ENCODE assay signal across 22 cellular contexts in genomic region chr6:110573537-110573936, GRCh38.
A peak's percentile ranks its signal among the peaks of the same experiment; 100 is the strongest.
DNase-seq lines count a peak whose midpoint lies in the region; ATAC-seq, FAIRE-seq and TF ChIP-seq lines count a peak whose summit lies in the region.
"Had no signal": no experiment of that assay in that cellular context is flagged by ENCODE, and none has a peak within 500 bp of the region (broad histone marks: within the 10 kb centered on the region; RNA-seq: fewer than 3 reads in every experiment).

No MANE protein-coding gene starts in this region.

- CTCF ChIA-PET in PC-3 (lab: Charles Lee), result no interaction called here
- CTCF ChIA-PET in Calu3 (lab: Charles Lee), result interaction anchor here (0.7 kb wide), 1 partner anchor 456 kb away, joined by 4 read pairs; no protein-coding TSS in a partner anchor

- intact Hi-C loops in PC-3 (cut with micrococcal nuclease), result no loop called here
- intact Hi-C loops in Calu3 (cut with micrococcal nuclease; ENCODE audit: unreplicated experiment), result no loop called here

- no peak overlapping the region for H4K91ac ChIP-seq in neuronal stem cell (ENCODE audit: low read depth, low read length, poor library complexity)

- no peak overlapping the region for H3K23ac ChIP-seq in neuronal stem cell (ENCODE audit: low read depth, low read length, poor library complexity)

- no peak overlapping the region for H3K4me2 ChIP-seq in Loucy (ENCODE audit: low read depth, low read length, poor library complexity, severe bottlenecking)
- no peak overlapping the region for H3K4me2 ChIP-seq in PC-3 (ENCODE audit: low read length)
- H3K4me2 ChIP-seq in neural progenitor cell, result no peak overlapping the region
- no peak overlapping the region for H3K4me2 ChIP-seq in neuronal stem cell (ENCODE audit: insufficient read depth, low read length, poor library complexity, severe bottlenecking)

- H4K20me1 ChIP-seq in Loucy (ENCODE audit: insufficient read depth, low read length, poor library complexity, severe bottlenecking), result no peaks in the 10 kb centered on the region
- H4K20me1 ChIP-seq in PC-3 (ENCODE audit: low read length), result no peaks in the 10 kb centered on the region
- no peaks in the 10 kb centered on the region for H4K20me1 ChIP-seq in neural progenitor cell (ENCODE audit: low read depth)

- H3K9ac ChIP-seq in Loucy (ENCODE audit: low read depth, low read length, poor library complexity, severe bottlenecking) (no peak overlapping the region), PC-3 (ENCODE audit: low read length) (no peak overlapping the region), neural progenitor cell (no peak overlapping the region), neuronal stem cell (ENCODE audit: low read depth, low read length, poor library complexity) (no peak overlapping the region)

- H2BK5ac ChIP-seq in neuronal stem cell (ENCODE audit: low read length), result no peak overlapping the region

- H3K79me1 ChIP-seq in neuronal stem cell (ENCODE audit: low read depth, low read length), result no peaks in the 10 kb centered on the region

- H2AFZ ChIP-seq in Loucy (ENCODE audit: low read length), result peak overlapping the region; percentile 62; the same call in 1 of the 2 replicates
- 0 out of 2 replicates have a peak overlapping the region, but pooled peaks have one; percentile 30 for H2AFZ ChIP-seq in PC-3 (ENCODE audit: low read length)
- peak overlapping the region; percentile 18 for H2AFZ ChIP-seq in neural progenitor cell (replicated peaks)
- no peak overlapping the region for H2AFZ ChIP-seq in neuronal stem cell (ENCODE audit: low read length)

- H3K9me3 Mint-ChIP-seq in endothelial cell (ENCODE audit: unreplicated experiment), result no peaks in the 10 kb centered on the region
- peaks cover 2% of the 10 kb centered on the region for H3K9me3 Mint-ChIP-seq in neural progenitor cell
- H3K9me3 Mint-ChIP-seq in Calu3 (ENCODE audit: low read depth, unreplicated experiment), result no peaks in the 10 kb centered on the region
- H3K9me3 Mint-ChIP-seq: CD4-positive, alpha-beta T cell; HFFc6 had no signal

- ATAC-seq in PC-3, result no peak
- no peak for ATAC-seq in GM21576 (IDR thresholded peaks at IDR 0.05; ENCODE audit: unreplicated experiment)
- ATAC-seq: HCT116 had no signal

- H2BK12ac ChIP-seq in neuronal stem cell (ENCODE audit: low read length), result no peak overlapping the region

- no peak overlapping the region for H2BK15ac ChIP-seq in neuronal stem cell (ENCODE audit: low read length)

- H3F3A ChIP-seq in Loucy (ENCODE audit: low read depth) (no peaks in the 10 kb centered on the region), PC-3 (ENCODE audit: low read length, unreplicated experiment) (no peaks in the 10 kb centered on the region), neural progenitor cell (ENCODE audit: low read depth) (no peaks in the 10 kb centered on the region)

- H3K4me3 ChIP-seq in Loucy (ENCODE audit: low read length, poor library complexity, severe bottlenecking), result no peak overlapping the region
- H3K4me3 ChIP-seq in PC-3 (ENCODE audit: low read length), result no peak overlapping the region
- no peak overlapping the region for H3K4me3 ChIP-seq in neural progenitor cell
- H3K4me3 ChIP-seq in neuronal stem cell (ENCODE audit: low read length in 2 of 2), result no peak overlapping the region

- H3K9me3 ChIP-seq in Loucy (ENCODE audit: insufficient read depth, low read depth, low read length) (no peaks in the 10 kb centered on the region), PC-3 (ENCODE audit: low read length) (no peaks in the 10 kb centered on the region), neural progenitor cell (ENCODE audit: low read depth) (no peaks in the 10 kb centered on the region), neuronal stem cell (replicated peaks in 1 of 2; ENCODE audit: control insufficient read depth in 2 of 2, insufficient read depth in 1 of 2, low read depth in 1 of 2, low read length in 2 of 2) (no peaks in the 10 kb centered on the region)
- H3K9me3 ChIP-seq: Caco-2 had no signal

- no peak overlapping the region for H2BK120ac ChIP-seq in neuronal stem cell (ENCODE audit: low read depth, low read length)

- H3K4ac ChIP-seq in neuronal stem cell (ENCODE audit: low read length), result no peak overlapping the region

- H3K4me1 Mint-ChIP-seq in endothelial cell (ENCODE audit: unreplicated experiment), result no peaks in the 10 kb centered on the region
- H3K4me1 Mint-ChIP-seq in neural progenitor cell, result peaks cover 2% of the 10 kb centered on the region
- H3K4me1 Mint-ChIP-seq in Calu3 (ENCODE audit: low read depth, unreplicated experiment), result no peaks in the 10 kb centered on the region

- FAIRE-seq in RCC 7860 (lab: Jason Lieb, UNC), result no peak
- FAIRE-seq: A204.1, GM12892, GM18507 had no signal

- H3K27ac Mint-ChIP-seq in endothelial cell (ENCODE audit: unreplicated experiment), result peak overlapping the region; percentile 53
- no peak overlapping the region for H3K27ac Mint-ChIP-seq in neural progenitor cell
- H3K27ac Mint-ChIP-seq in Calu3 (ENCODE audit: unreplicated experiment), result no peak overlapping the region
- H3K27ac Mint-ChIP-seq: CD4-positive, alpha-beta T cell; HFFc6 had no signal

- POLR2A ChIA-PET in PC-3 (lab: Charles Lee; ENCODE audit: unreplicated experiment), result no interaction called here

- H3K14ac ChIP-seq in neuronal stem cell (ENCODE audit: low read length), result no peak overlapping the region

- no peak overlapping the region for H4K8ac ChIP-seq in neuronal stem cell (ENCODE audit: low read depth, low read length)

- no peak overlapping the region for H2AK5ac ChIP-seq in neuronal stem cell (ENCODE audit: low read depth, low read length)

- DNase-seq in PC-3, result no peak
- no peak for DNase-seq in endothelial cell (ENCODE audit: low spot score)
- DNase-seq in neural progenitor cell (ENCODE audit: low spot score), result no peak
- no peak for DNase-seq in Calu3
- no peak for DNase-seq in RCC 7860 (ENCODE audit: low spot score)
- DNase-seq in neuronal stem cell (ENCODE audit: low spot score), result no peak
- DNase-seq: AML-193; Caco-2; CD4-positive, alpha-beta T cell; DMS153; DMS79; GDM1; GOT3; H7; HFFc6 had no signal

- no TSS peak for BruUV-seq in PC-3 (replicated peaks; lab: Mats Ljungman, UMichigan)
- BruUV-seq in Calu3 (replicated peaks; lab: Mats Ljungman, UMichigan), result no TSS peak

- no peak overlapping the region for H3K4me3 Mint-ChIP-seq in endothelial cell (ENCODE audit: unreplicated experiment)
- H3K4me3 Mint-ChIP-seq in neural progenitor cell, result no peak overlapping the region
- H3K4me3 Mint-ChIP-seq in Calu3 (ENCODE audit: low read depth, unreplicated experiment), result no peak overlapping the region
- H3K4me3 Mint-ChIP-seq: CD4-positive, alpha-beta T cell; HFFc6 had no signal

- H3K27ac ChIP-seq in PC-3 (ENCODE audit: low read length) (no peak overlapping the region), neural progenitor cell (no peak overlapping the region), neuronal stem cell (replicated peaks; ENCODE audit: low read length) (no peak overlapping the region)
- H3K27ac ChIP-seq: C4-2B had no signal

- no peaks in the 10 kb centered on the region for H3K36me3 ChIP-seq in Loucy (ENCODE audit: insufficient read depth, low read length)
- H3K36me3 ChIP-seq in PC-3 (ENCODE audit: low read depth, low read length), result no peaks in the 10 kb centered on the region
- H3K36me3 ChIP-seq in neural progenitor cell, result no peaks in the 10 kb centered on the region
- H3K36me3 ChIP-seq in neuronal stem cell (replicated peaks in 1 of 2; ENCODE audit: control insufficient read depth in 2 of 2, insufficient read depth in 2 of 2, low read length in 2 of 2), result no peaks in the 10 kb centered on the region

- H3K9me2 ChIP-seq in Loucy (replicated peaks; ENCODE audit: low read depth, low read length), result no peaks in the 10 kb centered on the region
- no peaks in the 10 kb centered on the region for H3K9me2 ChIP-seq in PC-3 (replicated peaks; ENCODE audit: low read length)

- H3K4me1 ChIP-seq in Loucy (ENCODE audit: insufficient read depth, low read length, poor library complexity, severe bottlenecking) (peaks cover 17% of the 10 kb centered on the region), PC-3 (ENCODE audit: insufficient read depth, low read length) (no peaks in the 10 kb centered on the region), neural progenitor cell (no peaks in the 10 kb centered on the region), neuronal stem cell (ENCODE audit: control insufficient read depth in 2 of 2, insufficient read depth in 1 of 2, low read depth in 1 of 2, low read length in 2 of 2) (no peaks in the 10 kb centered on the region)
- H3K4me1 ChIP-seq: Caco-2 had no signal

- no peak overlapping the region for H3K18ac ChIP-seq in neuronal stem cell (ENCODE audit: low read length)

- H3K27me3 ChIP-seq in Loucy (ENCODE audit: insufficient read depth, low read length, poor library complexity, severe bottlenecking), result no peaks in the 10 kb centered on the region
- no peaks in the 10 kb centered on the region for H3K27me3 ChIP-seq in PC-3 (ENCODE audit: low read length)
- H3K27me3 ChIP-seq in neural progenitor cell, result no peaks in the 10 kb centered on the region
- peaks cover 0 to 3% (median 0%) of the 10 kb centered on the region in 3 experiments for H3K27me3 ChIP-seq in neuronal stem cell (ENCODE audit: control insufficient read depth in 3 of 3, insufficient read depth in 3 of 3, low read depth in 1 of 3, low read length in 3 of 3)

- TF ChIP-seq CTCF in Loucy (conservative IDR thresholded peaks at IDR 0.05; ENCODE audit: low read length) (no peak), PC-3 (conservative IDR thresholded peaks at IDR 0.05; ENCODE audit: low read depth, low read length) (no peak), endothelial cell (IDR thresholded peaks at IDR 0.05; ENCODE audit: unreplicated experiment) (no peak), neural progenitor cell (IDR thresholded peaks at IDR 0.05) (no peak), Calu3 (IDR thresholded peaks at IDR 0.05; ENCODE audit: unreplicated experiment) (no peak)

- no peaks in the 10 kb centered on the region for H3K27me3 Mint-ChIP-seq in endothelial cell (ENCODE audit: unreplicated experiment)
- peaks cover 4% of the 10 kb centered on the region for H3K27me3 Mint-ChIP-seq in neural progenitor cell (ENCODE audit: insufficient read depth, low read depth)
- no peaks in the 10 kb centered on the region for H3K27me3 Mint-ChIP-seq in Calu3 (ENCODE audit: unreplicated experiment)
- H3K27me3 Mint-ChIP-seq: CD4-positive, alpha-beta T cell had no signal

- no peaks in the 10 kb centered on the region for H3K79me2 ChIP-seq in Loucy (ENCODE audit: insufficient read depth, low read length)
- no peaks in the 10 kb centered on the region for H3K79me2 ChIP-seq in PC-3 (ENCODE audit: low read length)
- no peaks in the 10 kb centered on the region for H3K79me2 ChIP-seq in neural progenitor cell (ENCODE audit: low read depth)

- H3K36me3 Mint-ChIP-seq in endothelial cell (ENCODE audit: low read depth, unreplicated experiment) (no peaks in the 10 kb centered on the region), neural progenitor cell (peaks cover 2% of the 10 kb centered on the region), Calu3 (ENCODE audit: insufficient read depth, unreplicated experiment) (no peaks in the 10 kb centered on the region)

- WGBS in neuronal stem cell (ENCODE audit: extremely low coverage in 2 of 2, insufficient read length in 2 of 2, insufficient replicate concordance in 1 of 2), 2 donors, result no CpG with 5 or more reads among the region's 2 CpGs
